Comparison of ENCODE assay signal across 9 cellular contexts in genomic region chr6:36127462-36128016, GRCh38. TPM values are rescaled to one million over a fixed set of nuclear protein-coding genes. Genes with fewer than 3 reads are reported as not detected.
DNase-seq lines count a peak whose midpoint lies in the region; ATAC-seq and TF ChIP-seq lines count a peak whose summit lies in the region.
"Had no signal": no experiment of that assay in that cellular context is flagged by ENCODE, and none has a peak within 500 bp of the region (broad histone marks: within the 10 kb centered on the region; RNA-seq: fewer than 3 reads in every experiment).

No MANE protein-coding gene starts in this region.

- no peaks in the 10 kb centered on the region for H4K20me1 ChIP-seq in IMR-90 (ENCODE audit: insufficient read depth, low read length)

- H3K36me3 ChIP-seq in IMR-90 (ENCODE audit: control insufficient read depth, insufficient read depth, low read length) (no peaks in the 10 kb centered on the region), liver (ENCODE audit: control insufficient read depth in 4 of 4, insufficient read depth in 3 of 4, low read depth in 1 of 4, low read length in 3 of 4) (no peaks in the 10 kb centered on the region)

- CTCF ChIA-PET in AG04450 (lab: Charles Lee), result interaction anchor here (1.1 kb wide), 1 partner anchor 32 kb away, joined by 3 read pairs; no protein-coding TSS in a partner anchor
- CTCF ChIA-PET in IMR-90 (lab: Yijun Ruan, JAX), result interaction anchor here (1.5 kb wide), 1 partner anchor 233 kb away, joined by 3 read pairs; no protein-coding TSS in a partner anchor

- peak overlapping the region; percentile 97 for H3K4ac ChIP-seq in IMR-90 (ENCODE audit: low read depth, low read length)

- H2AK9ac ChIP-seq in IMR-90 (replicated peaks; ENCODE audit: low read depth, low read length, poor library complexity), result peak overlapping the region; percentile 93

- no peak overlapping the region for H3K4me2 ChIP-seq in IMR-90 (ENCODE audit: low read depth, low read length)

- in situ Hi-C loops in IMR-90 (cut with MboI; ENCODE audit: low sequenced_read_pairs), result loop anchor here (5.0 kb wide), 1 partner anchor 230 kb away; no protein-coding TSS in a partner anchor

- peak overlapping the region; percentile 95 for H2BK20ac ChIP-seq in IMR-90 (ENCODE audit: low read depth, low read length)

- H3K18ac ChIP-seq in IMR-90 (ENCODE audit: low read depth, low read length), result peak overlapping the region; percentile 71

- H4K91ac ChIP-seq in IMR-90 (ENCODE audit: insufficient read depth, low read depth, low read length), result peak overlapping the region; percentile 94

- DNase-seq in AG04450 (ENCODE audit: low read depth, low spot score) (peak; percentile 44), IMR-90 (peak; percentile 91), choroid plexus epithelial cell (ENCODE audit: low read depth) (peak; percentile 84), NCI-H2081 (lab: John Stamatoyannopoulos, UW) (no peak), DMS153 (lab: John Stamatoyannopoulos, UW) (no peak), NCI-H524 treated with DMSO at 0.1 percent for 48 hours (lab: John Stamatoyannopoulos, UW) (no peak)
- DNase-seq: NK-92 treated with Interleukin-12 subunit alpha and Interleukin-12 subunit beta, amount 100 ng/mL, for 24 hours had no signal

- H3K9me1 ChIP-seq in IMR-90 (ENCODE audit: insufficient read depth, low read length), result peaks cover 32% of the 10 kb centered on the region

- no TSS peak for BruUV-seq in IMR-90 (replicated peaks; lab: Mats Ljungman, UMichigan)

- dilution Hi-C loops in IMR-90 (cut with HindIII; ENCODE audit: low sequenced_read_pairs, unreplicated experiment), result no loop called here

- H3K14ac ChIP-seq in IMR-90 (replicated peaks; ENCODE audit: low read depth, low read length), result peak overlapping the region; percentile 91

- no peak for TF ChIP-seq POLR2A in IMR-90 (IDR thresholded peaks at IDR 0.05; ENCODE audit: low read depth, low read length)

- H2AK5ac ChIP-seq in IMR-90 (ENCODE audit: low read depth, low read length), result peak overlapping the region; percentile 95

- H3K56ac ChIP-seq in IMR-90 (ENCODE audit: extremely low read depth, insufficient read depth, low read length), result peak overlapping the region; percentile 41

- H3K4me1 ChIP-seq in IMR-90 (ENCODE audit: control insufficient read depth, insufficient read depth, low read length) (peaks cover 36% of the 10 kb centered on the region), liver (ENCODE audit: control insufficient read depth in 4 of 4, insufficient read depth in 4 of 4, low read length in 3 of 4) (peaks cover 5 to 29% (median 14%) of the 10 kb centered on the region in 4 donors)

- peak overlapping the region; percentile 92 for H2BK15ac ChIP-seq in IMR-90 (ENCODE audit: low read depth, low read length)

- TF ChIP-seq CTCF in AG04450 (IDR thresholded peaks at IDR 0.05; ENCODE audit: low read depth, low read length) (no peak), IMR-90 (conservative IDR thresholded peaks at IDR 0.05; ENCODE audit: low read depth, low read length) (no peak), choroid plexus epithelial cell (conservative IDR thresholded peaks at IDR 0.05; ENCODE audit: low read depth, low read length) (no peak), liver (IDR thresholded peaks at IDR 0.05; ENCODE audit: low read depth, low read length, missing input control) (no peak)

- H4K5ac ChIP-seq in IMR-90 (ENCODE audit: low read depth, low read length), result peak overlapping the region; percentile 72

- H3K27ac ChIP-seq in AG04450 (ENCODE audit: low read depth, low read length) (peak overlapping the region; percentile 61), IMR-90 (ENCODE audit: insufficient read depth, low read length) (peak overlapping the region; percentile 86), liver (ENCODE audit: low read depth in 1 of 2, low read length in 2 of 2) (no peak overlapping the region)

- peaks cover 0 to 18% of the 10 kb centered on the region in 2 experiments; a peak in 1 of 4 replicates for H3K79me1 ChIP-seq in IMR-90 (ENCODE audit: low read depth in 1 of 2, low read length in 2 of 2)

- H2BK120ac ChIP-seq in IMR-90 (ENCODE audit: low read depth, low read length), result peak overlapping the region; percentile 95

- 67% methylated on average over 3 of the region's 8 CpGs; no CpG with 5 or more reads in 1 of the 2 experiments for WGBS in IMR-90 (ENCODE audit: extremely low coverage in 2 of 2, insufficient read length in 1 of 2), 2 experiments
- 78% methylated on average over 8 of the region's 8 CpGs for whole genome bisulfite sequencing in liver

- peak overlapping the region; percentile 78 to 92 for H4K8ac ChIP-seq in IMR-90 (ENCODE audit: low read depth in 2 of 2, low read length in 2 of 2)

- POLR2A ChIA-PET in AG04450 (lab: Yijun Ruan, JAX), result interaction anchor here (0.8 kb wide), 1 partner anchor 99 kb away, joined by 4 read pairs; no protein-coding TSS in a partner anchor
- POLR2A ChIA-PET in IMR-90 (lab: Charles Lee; ENCODE audit: unreplicated experiment), result no interaction called here

- intact Hi-C loops in IMR-90 (cut with micrococcal nuclease), result no loop called here

- no peaks in the 10 kb centered on the region for H3K27me3 ChIP-seq in AG04450 (ENCODE audit: control insufficient read depth, insufficient read depth, low read length)
- no peaks in the 10 kb centered on the region for H3K27me3 ChIP-seq in IMR-90 (ENCODE audit: control insufficient read depth, insufficient read depth, low read length)
- H3K27me3 ChIP-seq in liver (ENCODE audit: control insufficient read depth in 4 of 4, insufficient read depth in 4 of 4, low read length in 3 of 4), result no peaks in the 10 kb centered on the region

- peak; percentile 73 for ATAC-seq in IMR-90 (ENCODE audit: low read depth)
- ATAC-seq in HG02610 (IDR thresholded peaks at IDR 0.05; ENCODE audit: unreplicated experiment), result no peak

- peak overlapping the region; percentile 96 for H2BK5ac ChIP-seq in IMR-90 (ENCODE audit: low read depth, low read length, poor library complexity, severe bottlenecking)

- peak overlapping the region; percentile 92 for H3K23ac ChIP-seq in IMR-90 (ENCODE audit: low read depth, low read length)

- peaks cover 5% of the 10 kb centered on the region; the same call in 1 of the 2 replicates for H3K9me3 ChIP-seq in AG04450 (ENCODE audit: control insufficient read depth, insufficient read depth, low read length)
- no peaks in the 10 kb centered on the region for H3K9me3 ChIP-seq in IMR-90 (ENCODE audit: control insufficient read depth, insufficient read depth, low read length)
- H3K9me3 ChIP-seq in liver (ENCODE audit: control insufficient read depth in 4 of 4, low read length in 3 of 4), result no peaks in the 10 kb centered on the region

- H3K4me3 ChIP-seq in AG04450 (ENCODE audit: low read depth, low read length) (no peak overlapping the region), IMR-90 (ENCODE audit: insufficient read depth, low read depth, low read length) (no peak overlapping the region), choroid plexus epithelial cell (ENCODE audit: low read depth, low read length) (no peak overlapping the region), liver (ENCODE audit: low read depth in 1 of 3, low read length in 3 of 3) (no peak overlapping the region)

- peak overlapping the region; percentile 79 for H2AFZ ChIP-seq in IMR-90 (replicated peaks; ENCODE audit: low read length, poor library complexity)

- H3K9ac ChIP-seq in IMR-90 (ENCODE audit: low read depth, low read length) (no peak overlapping the region), liver (ENCODE audit: low read depth in 1 of 2, low read length in 2 of 2) (no peak overlapping the region)

- no peak for TF ChIP-seq RAD21 in IMR-90 (IDR thresholded peaks at IDR 0.05; ENCODE audit: low read length)
- TF ChIP-seq RAD21 in liver (IDR thresholded peaks at IDR 0.05), result no peak

TF ChIP-seq in IMR-90, 13 proteins besides CTCF, POLR2A, EP300 and RAD21 (continues in another document):
- TF ChIP-seq CEBPB (IDR thresholded peaks at IDR 0.05; ENCODE audit: low read depth, low read length), result peak; percentile 98
- TF ChIP-seq NFE2L2 (IDR thresholded peaks at IDR 0.05; ENCODE audit: low read depth, low read length), result peak; percentile 71; the same call in 1 of the 2 replicates
- TF ChIP-seq MAZ (IDR thresholded peaks at IDR 0.05; ENCODE audit: borderline replicate concordance, low read depth, low read length), result peak; percentile 86
- TF ChIP-seq MAFK (IDR thresholded peaks at IDR 0.05; ENCODE audit: low read depth, low read length), result peak; percentile 59
- TF ChIP-seq FOS (IDR thresholded peaks at IDR 0.05; ENCODE audit: low read depth, low read length), result peak; percentile 88
- TF ChIP-seq RFX5 (IDR thresholded peaks at IDR 0.05; ENCODE audit: low read depth, low read length), result no peak
- no peak for TF ChIP-seq MXI1 (IDR thresholded peaks at IDR 0.05; ENCODE audit: borderline replicate concordance, low read depth, low read length)
- TF ChIP-seq SMC3 (IDR thresholded peaks at IDR 0.05; ENCODE audit: low read depth, low read length), result no peak
- peak; percentile 54; the same call in 1 of the 2 replicates for TF ChIP-seq BHLHE40 (IDR thresholded peaks at IDR 0.05; ENCODE audit: low read depth, low read length)

TF ChIP-seq in liver, 16 proteins besides CTCF, POLR2A, EP300 and RAD21:
- peak in 1 of 2 donors; percentile 39 for TF ChIP-seq JUND (IDR thresholded peaks at IDR 0.05)
- TF ChIP-seq RXRA (IDR thresholded peaks at IDR 0.05), result peak in 1 of 2 donors; percentile 22
- TF ChIP-seq HNF4G (IDR thresholded peaks at IDR 0.05), result no peak
- TF ChIP-seq NR2F2 (IDR thresholded peaks at IDR 0.05), result peak; percentile 19
- TF ChIP-seq MAX (IDR thresholded peaks at IDR 0.05), result no peak
TF ChIP-seq in liver: peak in this region for 3.

RNA-seq across cellular contexts. Expression of gene MAPK13, which starts 2.8 kb away (rescaled TPM):
- polyA plus RNA-seq in AG04450 (2011; rRNA removed), result 3.8 and 4.0 TPM in 2 replicates
- 3.1 and 4.5 TPM in 2 replicates for polyA minus RNA-seq in AG04450 (2011; rRNA and poly(A)+ RNA removed)
- 1.9 and 2.0 TPM in 2 replicates for total RNA-seq in IMR-90 (2012; rRNA removed)
- 2.8 and 2.9 TPM in 2 replicates for polyA plus RNA-seq in IMR-90 (2012; rRNA removed)
- 2.3 and 2.8 TPM in 2 replicates for polyA plus RNA-seq in IMR-90 (2012; cell fraction: cytosol; rRNA removed)
- polyA plus RNA-seq in IMR-90 (2012; cell fraction: nucleus; rRNA removed; ENCODE audit: low replicate concordance), result 19.2 and 25.7 TPM in 2 replicates
- total RNA-seq in liver, result 10 to 100 TPM in 1 of 2 donors, 1 to 10 TPM in 1; 2.7 to 17.2 TPM
- polyA plus RNA-seq in liver, result 1 to 10 TPM; 1.9 to 3.2 TPM

Comparison
In these comparisons a context has a peak if more than half of its experiments do, and no peak if none do; other contexts are left out.
1. DNase-seq: peak in AG04450 (single experiment), IMR-90 (single experiment) and choroid plexus epithelial cell (single experiment); none in NCI-H2081 (0 of 2), DMS153 (single experiment) and NCI-H524 treated with DMSO at 0.1 percent for 48 hours (single experiment).
2. H3K27ac ChIP-seq: peak in AG04450 (single experiment) and IMR-90 (single experiment); none in liver (0 of 2).